Comparison of ENCODE assay signal across 1 cellular context in the genomic region with DNA sequence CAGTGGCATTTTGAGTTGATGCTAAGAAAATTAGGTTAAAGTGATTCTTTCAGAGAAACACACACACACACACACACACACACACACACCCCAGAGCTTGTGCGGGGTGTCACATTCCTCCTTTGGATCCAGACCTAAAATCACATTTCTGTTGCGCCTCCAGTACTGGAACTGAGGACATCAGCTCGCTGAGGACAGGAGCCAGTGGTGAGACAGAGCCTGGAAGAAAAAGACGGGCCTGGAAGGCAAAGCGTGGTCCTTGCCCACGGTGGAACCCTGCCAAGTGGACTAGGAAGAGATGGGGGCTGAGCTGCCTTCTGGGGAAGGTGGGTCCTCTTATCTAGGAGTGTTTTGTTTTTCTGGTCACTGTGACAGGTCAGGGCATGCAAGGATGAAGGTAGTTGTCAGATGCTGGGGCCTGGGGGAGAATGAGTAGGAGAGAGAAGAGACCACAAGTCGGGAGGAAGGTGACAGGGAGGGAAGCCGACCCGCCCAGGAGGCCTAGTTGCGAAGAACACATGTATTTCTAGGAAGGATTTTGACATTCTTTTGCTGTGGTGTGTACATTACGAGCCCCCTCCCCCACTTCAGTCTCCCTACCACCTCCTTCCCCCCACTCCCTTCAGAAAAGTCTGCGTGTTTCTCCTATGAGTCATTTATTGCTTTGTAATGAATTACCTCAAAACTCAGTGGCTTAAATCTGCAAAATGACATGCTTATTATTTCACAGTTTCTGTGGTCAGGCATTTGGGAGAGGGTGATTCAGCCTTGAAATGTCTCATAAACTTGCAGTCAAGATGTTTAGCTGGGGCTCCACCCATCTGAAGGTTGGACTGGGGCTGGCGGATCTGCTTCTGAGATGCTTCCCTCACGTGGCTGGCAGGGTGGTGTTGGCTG.
TF ChIP-seq lines count a peak whose summit lies in the region.

No MANE protein-coding gene starts in this region.

TF ChIP-seq in HEK293, 187 proteins besides CTCF, POLR2A, EP300 and RAD21 (continued from another document and continues in another):
- TF ChIP-seq, protein P1, sequence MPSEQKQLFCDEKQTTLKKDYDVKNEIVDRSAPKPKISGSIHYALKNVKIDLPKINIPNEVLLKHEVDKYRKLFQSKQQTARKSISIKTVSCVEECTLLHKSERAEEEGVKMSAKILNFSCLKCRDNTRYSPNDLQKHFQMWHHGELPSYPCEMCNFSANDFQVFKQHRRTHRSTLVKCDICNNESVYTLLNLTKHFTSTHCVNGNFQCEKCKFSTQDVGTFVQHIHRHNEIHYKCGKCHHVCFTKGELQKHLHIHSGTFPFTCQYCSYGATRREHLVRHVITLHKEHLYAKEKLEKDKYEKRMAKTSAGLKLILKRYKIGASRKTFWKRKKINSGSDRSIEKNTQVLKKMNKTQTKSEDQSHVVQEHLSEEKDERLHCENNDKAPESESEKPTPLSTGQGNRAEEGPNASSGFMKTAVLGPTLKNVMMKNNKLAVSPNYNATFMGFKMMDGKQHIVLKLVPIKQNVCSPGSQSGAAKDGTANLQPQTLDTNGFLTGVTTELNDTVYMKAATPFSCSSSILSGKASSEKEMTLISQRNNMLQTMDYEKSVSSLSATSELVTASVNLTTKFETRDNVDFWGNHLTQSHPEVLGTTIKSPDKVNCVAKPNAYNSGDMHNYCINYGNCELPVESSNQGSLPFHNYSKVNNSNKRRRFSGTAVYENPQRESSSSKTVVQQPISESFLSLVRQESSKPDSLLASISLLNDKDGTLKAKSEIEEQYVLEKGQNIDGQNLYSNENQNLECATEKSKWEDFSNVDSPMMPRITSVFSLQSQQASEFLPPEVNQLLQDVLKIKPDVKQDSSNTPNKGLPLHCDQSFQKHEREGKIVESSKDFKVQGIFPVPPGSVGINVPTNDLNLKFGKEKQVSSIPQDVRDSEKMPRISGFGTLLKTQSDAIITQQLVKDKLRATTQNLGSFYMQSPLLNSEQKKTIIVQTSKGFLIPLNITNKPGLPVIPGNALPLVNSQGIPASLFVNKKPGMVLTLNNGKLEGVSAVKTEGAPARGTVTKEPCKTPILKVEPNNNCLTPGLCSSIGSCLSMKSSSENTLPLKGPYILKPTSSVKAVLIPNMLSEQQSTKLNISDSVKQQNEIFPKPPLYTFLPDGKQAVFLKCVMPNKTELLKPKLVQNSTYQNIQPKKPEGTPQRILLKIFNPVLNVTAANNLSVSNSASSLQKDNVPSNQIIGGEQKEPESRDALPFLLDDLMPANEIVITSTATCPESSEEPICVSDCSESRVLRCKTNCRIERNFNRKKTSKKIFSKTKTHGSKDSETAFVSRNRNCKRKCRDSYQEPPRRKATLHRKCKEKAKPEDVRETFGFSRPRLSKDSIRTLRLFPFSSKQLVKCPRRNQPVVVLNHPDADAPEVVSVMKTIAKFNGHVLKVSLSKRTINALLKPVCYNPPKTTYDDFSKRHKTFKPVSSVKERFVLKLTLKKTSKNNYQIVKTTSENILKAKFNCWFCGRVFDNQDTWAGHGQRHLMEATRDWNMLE (tag by site-specific recombination; conservative IDR thresholded peaks at IDR 0.05; ENCODE audit: low read depth) = peak; percentile 68
- TF ChIP-seq ZNF404 (tag by site-specific recombination; IDR thresholded peaks at IDR 0.05) = no peak
- no peak for TF ChIP-seq ZNF596 (tag by site-specific recombination; IDR thresholded peaks at IDR 0.05)
- TF ChIP-seq OSR2 (tag by site-specific recombination; IDR thresholded peaks at IDR 0.05) = peak; percentile 75
- TF ChIP-seq, protein P2, sequence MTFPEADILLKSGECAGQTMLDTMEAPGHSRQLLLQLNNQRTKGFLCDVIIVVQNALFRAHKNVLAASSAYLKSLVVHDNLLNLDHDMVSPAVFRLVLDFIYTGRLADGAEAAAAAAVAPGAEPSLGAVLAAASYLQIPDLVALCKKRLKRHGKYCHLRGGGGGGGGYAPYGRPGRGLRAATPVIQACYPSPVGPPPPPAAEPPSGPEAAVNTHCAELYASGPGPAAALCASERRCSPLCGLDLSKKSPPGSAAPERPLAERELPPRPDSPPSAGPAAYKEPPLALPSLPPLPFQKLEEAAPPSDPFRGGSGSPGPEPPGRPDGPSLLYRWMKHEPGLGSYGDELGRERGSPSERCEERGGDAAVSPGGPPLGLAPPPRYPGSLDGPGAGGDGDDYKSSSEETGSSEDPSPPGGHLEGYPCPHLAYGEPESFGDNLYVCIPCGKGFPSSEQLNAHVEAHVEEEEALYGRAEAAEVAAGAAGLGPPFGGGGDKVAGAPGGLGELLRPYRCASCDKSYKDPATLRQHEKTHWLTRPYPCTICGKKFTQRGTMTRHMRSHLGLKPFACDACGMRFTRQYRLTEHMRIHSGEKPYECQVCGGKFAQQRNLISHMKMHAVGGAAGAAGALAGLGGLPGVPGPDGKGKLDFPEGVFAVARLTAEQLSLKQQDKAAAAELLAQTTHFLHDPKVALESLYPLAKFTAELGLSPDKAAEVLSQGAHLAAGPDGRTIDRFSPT (tag by site-specific recombination; IDR thresholded peaks at IDR 0.05) = peak; percentile 89
- TF ChIP-seq ZNF433 (tag by site-specific recombination; IDR thresholded peaks at IDR 0.05; ENCODE audit: low read depth) = no peak
- TF ChIP-seq, protein P3, sequence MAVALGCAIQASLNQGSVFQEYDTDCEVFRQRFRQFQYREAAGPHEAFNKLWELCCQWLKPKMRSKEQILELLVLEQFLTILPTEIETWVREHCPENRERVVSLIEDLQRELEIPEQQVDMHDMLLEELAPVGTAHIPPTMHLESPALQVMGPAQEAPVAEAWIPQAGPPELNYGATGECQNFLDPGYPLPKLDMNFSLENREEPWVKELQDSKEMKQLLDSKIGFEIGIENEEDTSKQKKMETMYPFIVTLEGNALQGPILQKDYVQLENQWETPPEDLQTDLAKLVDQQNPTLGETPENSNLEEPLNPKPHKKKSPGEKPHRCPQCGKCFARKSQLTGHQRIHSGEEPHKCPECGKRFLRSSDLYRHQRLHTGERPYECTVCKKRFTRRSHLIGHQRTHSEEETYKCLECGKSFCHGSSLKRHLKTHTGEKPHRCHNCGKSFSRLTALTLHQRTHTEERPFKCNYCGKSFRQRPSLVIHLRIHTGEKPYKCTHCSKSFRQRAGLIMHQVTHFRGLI (tag by site-specific recombination; IDR thresholded peaks at IDR 0.05) = no peak
- TF ChIP-seq, protein P4, sequence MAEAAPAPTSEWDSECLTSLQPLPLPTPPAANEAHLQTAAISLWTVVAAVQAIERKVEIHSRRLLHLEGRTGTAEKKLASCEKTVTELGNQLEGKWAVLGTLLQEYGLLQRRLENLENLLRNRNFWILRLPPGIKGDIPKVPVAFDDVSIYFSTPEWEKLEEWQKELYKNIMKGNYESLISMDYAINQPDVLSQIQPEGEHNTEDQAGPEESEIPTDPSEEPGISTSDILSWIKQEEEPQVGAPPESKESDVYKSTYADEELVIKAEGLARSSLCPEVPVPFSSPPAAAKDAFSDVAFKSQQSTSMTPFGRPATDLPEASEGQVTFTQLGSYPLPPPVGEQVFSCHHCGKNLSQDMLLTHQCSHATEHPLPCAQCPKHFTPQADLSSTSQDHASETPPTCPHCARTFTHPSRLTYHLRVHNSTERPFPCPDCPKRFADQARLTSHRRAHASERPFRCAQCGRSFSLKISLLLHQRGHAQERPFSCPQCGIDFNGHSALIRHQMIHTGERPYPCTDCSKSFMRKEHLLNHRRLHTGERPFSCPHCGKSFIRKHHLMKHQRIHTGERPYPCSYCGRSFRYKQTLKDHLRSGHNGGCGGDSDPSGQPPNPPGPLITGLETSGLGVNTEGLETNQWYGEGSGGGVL (tag by site-specific recombination; IDR thresholded peaks at IDR 0.05) = peak; percentile 99
- peak; percentile 68; the same call in 1 of the 2 replicates for TF ChIP-seq ZBTB17 (tag by site-specific recombination; IDR thresholded peaks at IDR 0.05)
- TF ChIP-seq ZNF768 (tag by site-specific recombination; IDR thresholded peaks at IDR 0.05) = no peak
- TF ChIP-seq, protein P5, sequence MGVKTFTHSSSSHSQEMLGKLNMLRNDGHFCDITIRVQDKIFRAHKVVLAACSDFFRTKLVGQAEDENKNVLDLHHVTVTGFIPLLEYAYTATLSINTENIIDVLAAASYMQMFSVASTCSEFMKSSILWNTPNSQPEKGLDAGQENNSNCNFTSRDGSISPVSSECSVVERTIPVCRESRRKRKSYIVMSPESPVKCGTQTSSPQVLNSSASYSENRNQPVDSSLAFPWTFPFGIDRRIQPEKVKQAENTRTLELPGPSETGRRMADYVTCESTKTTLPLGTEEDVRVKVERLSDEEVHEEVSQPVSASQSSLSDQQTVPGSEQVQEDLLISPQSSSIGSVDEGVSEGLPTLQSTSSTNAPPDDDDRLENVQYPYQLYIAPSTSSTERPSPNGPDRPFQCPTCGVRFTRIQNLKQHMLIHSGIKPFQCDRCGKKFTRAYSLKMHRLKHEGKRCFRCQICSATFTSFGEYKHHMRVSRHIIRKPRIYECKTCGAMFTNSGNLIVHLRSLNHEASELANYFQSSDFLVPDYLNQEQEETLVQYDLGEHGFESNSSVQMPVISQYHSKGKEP (tag by site-specific recombination; IDR thresholded peaks at IDR 0.05) = no peak
- TF ChIP-seq RBAK (tag by site-specific recombination; IDR thresholded peaks at IDR 0.05) = peak; percentile 38; the same call in 1 of the 2 replicates
- TF ChIP-seq, protein P6, sequence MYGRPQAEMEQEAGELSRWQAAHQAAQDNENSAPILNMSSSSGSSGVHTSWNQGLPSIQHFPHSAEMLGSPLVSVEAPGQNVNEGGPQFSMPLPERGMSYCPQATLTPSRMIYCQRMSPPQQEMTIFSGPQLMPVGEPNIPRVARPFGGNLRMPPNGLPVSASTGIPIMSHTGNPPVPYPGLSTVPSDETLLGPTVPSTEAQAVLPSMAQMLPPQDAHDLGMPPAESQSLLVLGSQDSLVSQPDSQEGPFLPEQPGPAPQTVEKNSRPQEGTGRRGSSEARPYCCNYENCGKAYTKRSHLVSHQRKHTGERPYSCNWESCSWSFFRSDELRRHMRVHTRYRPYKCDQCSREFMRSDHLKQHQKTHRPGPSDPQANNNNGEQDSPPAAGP (tag by site-specific recombination; IDR thresholded peaks at IDR 0.05) = peak; percentile 96
- TF ChIP-seq HOXA7 (CRISPR knock-in tag; IDR thresholded peaks at IDR 0.05; ENCODE audit: borderline replicate concordance) = no peak
- TF ChIP-seq ZNF585B (tag by site-specific recombination; IDR thresholded peaks at IDR 0.05) = no peak
- TF ChIP-seq SP3 (tag by site-specific recombination; IDR thresholded peaks at IDR 0.05) = peak; percentile 38; the same call in 1 of the 2 replicates
- TF ChIP-seq KLF1 (tag by site-specific recombination; IDR thresholded peaks at IDR 0.05) = no peak
- peak; percentile 85; the same call in 1 of the 2 replicates for TF ChIP-seq ZNF324 (tag by site-specific recombination; IDR thresholded peaks at IDR 0.05)
- peak; percentile 73 for TF ChIP-seq WT1 (tag by site-specific recombination; IDR thresholded peaks at IDR 0.05)
- TF ChIP-seq ZNF776 (tag by site-specific recombination; IDR thresholded peaks at IDR 0.05; ENCODE audit: borderline replicate concordance) = no peak
- TF ChIP-seq ZNF24 (tag by site-specific recombination; IDR thresholded peaks at IDR 0.05) = peak; percentile 79
- no peak for TF ChIP-seq ZNF623 (tag by site-specific recombination; IDR thresholded peaks at IDR 0.05)
- TF ChIP-seq ZNF560 (tag by site-specific recombination; IDR thresholded peaks at IDR 0.05; ENCODE audit: borderline replicate concordance) = no peak
- peak; percentile 86 for TF ChIP-seq ZNF184 (tag by site-specific recombination; IDR thresholded peaks at IDR 0.05)
- TF ChIP-seq SP2 (tag by site-specific recombination; IDR thresholded peaks at IDR 0.05) = peak; percentile 28; the same call in 1 of the 2 replicates
- TF ChIP-seq, protein P7, sequence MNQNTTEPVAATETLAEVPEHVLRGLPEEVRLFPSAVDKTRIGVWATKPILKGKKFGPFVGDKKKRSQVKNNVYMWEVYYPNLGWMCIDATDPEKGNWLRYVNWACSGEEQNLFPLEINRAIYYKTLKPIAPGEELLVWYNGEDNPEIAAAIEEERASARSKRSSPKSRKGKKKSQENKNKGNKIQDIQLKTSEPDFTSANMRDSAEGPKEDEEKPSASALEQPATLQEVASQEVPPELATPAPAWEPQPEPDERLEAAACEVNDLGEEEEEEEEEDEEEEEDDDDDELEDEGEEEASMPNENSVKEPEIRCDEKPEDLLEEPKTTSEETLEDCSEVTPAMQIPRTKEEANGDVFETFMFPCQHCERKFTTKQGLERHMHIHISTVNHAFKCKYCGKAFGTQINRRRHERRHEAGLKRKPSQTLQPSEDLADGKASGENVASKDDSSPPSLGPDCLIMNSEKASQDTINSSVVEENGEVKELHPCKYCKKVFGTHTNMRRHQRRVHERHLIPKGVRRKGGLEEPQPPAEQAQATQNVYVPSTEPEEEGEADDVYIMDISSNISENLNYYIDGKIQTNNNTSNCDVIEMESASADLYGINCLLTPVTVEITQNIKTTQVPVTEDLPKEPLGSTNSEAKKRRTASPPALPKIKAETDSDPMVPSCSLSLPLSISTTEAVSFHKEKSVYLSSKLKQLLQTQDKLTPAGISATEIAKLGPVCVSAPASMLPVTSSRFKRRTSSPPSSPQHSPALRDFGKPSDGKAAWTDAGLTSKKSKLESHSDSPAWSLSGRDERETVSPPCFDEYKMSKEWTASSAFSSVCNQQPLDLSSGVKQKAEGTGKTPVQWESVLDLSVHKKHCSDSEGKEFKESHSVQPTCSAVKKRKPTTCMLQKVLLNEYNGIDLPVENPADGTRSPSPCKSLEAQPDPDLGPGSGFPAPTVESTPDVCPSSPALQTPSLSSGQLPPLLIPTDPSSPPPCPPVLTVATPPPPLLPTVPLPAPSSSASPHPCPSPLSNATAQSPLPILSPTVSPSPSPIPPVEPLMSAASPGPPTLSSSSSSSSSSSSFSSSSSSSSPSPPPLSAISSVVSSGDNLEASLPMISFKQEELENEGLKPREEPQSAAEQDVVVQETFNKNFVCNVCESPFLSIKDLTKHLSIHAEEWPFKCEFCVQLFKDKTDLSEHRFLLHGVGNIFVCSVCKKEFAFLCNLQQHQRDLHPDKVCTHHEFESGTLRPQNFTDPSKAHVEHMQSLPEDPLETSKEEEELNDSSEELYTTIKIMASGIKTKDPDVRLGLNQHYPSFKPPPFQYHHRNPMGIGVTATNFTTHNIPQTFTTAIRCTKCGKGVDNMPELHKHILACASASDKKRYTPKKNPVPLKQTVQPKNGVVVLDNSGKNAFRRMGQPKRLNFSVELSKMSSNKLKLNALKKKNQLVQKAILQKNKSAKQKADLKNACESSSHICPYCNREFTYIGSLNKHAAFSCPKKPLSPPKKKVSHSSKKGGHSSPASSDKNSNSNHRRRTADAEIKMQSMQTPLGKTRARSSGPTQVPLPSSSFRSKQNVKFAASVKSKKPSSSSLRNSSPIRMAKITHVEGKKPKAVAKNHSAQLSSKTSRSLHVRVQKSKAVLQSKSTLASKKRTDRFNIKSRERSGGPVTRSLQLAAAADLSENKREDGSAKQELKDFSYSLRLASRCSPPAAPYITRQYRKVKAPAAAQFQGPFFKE (tag by site-specific recombination; IDR thresholded peaks at IDR 0.05; ENCODE audit: borderline replicate concordance) = no peak
- no peak for TF ChIP-seq ZNF555 (tag by site-specific recombination; conservative IDR thresholded peaks at IDR 0.05)
- TF ChIP-seq, protein P8, sequence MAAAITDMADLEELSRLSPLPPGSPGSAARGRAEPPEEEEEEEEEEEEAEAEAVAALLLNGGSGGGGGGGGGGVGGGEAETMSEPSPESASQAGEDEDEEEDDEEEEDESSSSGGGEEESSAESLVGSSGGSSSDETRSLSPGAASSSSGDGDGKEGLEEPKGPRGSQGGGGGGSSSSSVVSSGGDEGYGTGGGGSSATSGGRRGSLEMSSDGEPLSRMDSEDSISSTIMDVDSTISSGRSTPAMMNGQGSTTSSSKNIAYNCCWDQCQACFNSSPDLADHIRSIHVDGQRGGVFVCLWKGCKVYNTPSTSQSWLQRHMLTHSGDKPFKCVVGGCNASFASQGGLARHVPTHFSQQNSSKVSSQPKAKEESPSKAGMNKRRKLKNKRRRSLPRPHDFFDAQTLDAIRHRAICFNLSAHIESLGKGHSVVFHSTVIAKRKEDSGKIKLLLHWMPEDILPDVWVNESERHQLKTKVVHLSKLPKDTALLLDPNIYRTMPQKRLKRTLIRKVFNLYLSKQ (tag by site-specific recombination; IDR thresholded peaks at IDR 0.05; ENCODE audit: borderline replicate concordance) = no peak
- no peak for TF ChIP-seq ZBTB7A (tag by site-specific recombination; IDR thresholded peaks at IDR 0.05; ENCODE audit: low read depth)
- TF ChIP-seq HOXC10 (CRISPR knock-in tag; IDR thresholded peaks at IDR 0.05) = 0 out of 2 replicates have a peak, but pooled peaks have one; percentile 32
- no peak for TF ChIP-seq ZNF548 (tag by site-specific recombination; IDR thresholded peaks at IDR 0.05)
